ENCODE assay signal across 8 cellular contexts in genomic region chr2:203814661-203815540, GRCh38. TPM values are rescaled to one million over a fixed set of nuclear protein-coding genes. Genes with fewer than 3 reads are reported as not detected.
DNase-seq lines count a peak whose midpoint lies in the region; ATAC-seq and TF ChIP-seq lines count a peak whose summit lies in the region.

No MANE protein-coding gene starts in this region.

- H3K4me3 ChIP-seq in thoracic aorta: peak overlapping the region; percentile 35

- no peaks in the 10 kb centered on the region for H3K36me3 Mint-ChIP-seq in activated CD4-positive, alpha-beta memory T cell treated with anti-CD3 and anti-CD28 coated beads for 36 hours

- no peaks in the 10 kb centered on the region for H3K9me3 Mint-ChIP-seq in activated CD4-positive, alpha-beta memory T cell treated with anti-CD3 and anti-CD28 coated beads for 36 hours

- H3K36me3 ChIP-seq in thoracic aorta: no peaks in the 10 kb centered on the region

- no peak overlapping the region for H3K27ac ChIP-seq in thoracic aorta

- in situ Hi-C loops in Caki2 (cut with HindIII; ENCODE audit: low pct_unique_long_range_greater_than_20kb, low sequenced_read_pairs): no loop called here

- no peaks in the 10 kb centered on the region for H3K27me3 ChIP-seq in thoracic aorta (replicated peaks; ENCODE audit: insufficient read depth)

- H3K4me1 ChIP-seq in thoracic aorta (ENCODE audit: control insufficient read depth in 1 of 2, low read depth in 2 of 2): peaks cover 10 to 26% of the 10 kb centered on the region in 2 donors

- H3K4me3 Mint-ChIP-seq in activated CD4-positive, alpha-beta memory T cell treated with anti-CD3 and anti-CD28 coated beads for 36 hours: peak overlapping the region; percentile 60

- peak; percentile 34 for DNase-seq in Caki2 (ENCODE audit: low read depth)
- peak; percentile 69 for DNase-seq in HS-5 (ENCODE audit: low read depth)
- DNase-seq in NCI-H82 treated with DMSO at 0.1 percent for 48 hours (lab: John Stamatoyannopoulos, UW; ENCODE audit: unreplicated experiment): peak; percentile 72
- peak; percentile 69 for DNase-seq in activated CD4-positive, alpha-beta memory T cell treated with anti-CD3 and anti-CD28 coated beads for 36 hours
- peak; percentile 90 for DNase-seq in epidermal melanocyte (ENCODE audit: insufficient read length, low spot score)
- DNase-seq in myocyte (ENCODE audit: low read depth): peak; percentile 80
- no peak for DNase-seq in thoracic aorta (ENCODE audit: low spot score)

- CTCF ChIA-PET in activated CD4-positive, alpha-beta memory T cell treated with anti-CD3 and anti-CD28 coated beads for 36 hours (lab: Charles Lee): interaction anchor here (0.5 to 6.9 kb wide), 62 partner anchors 9 to 1240 kb away, joined by 3 to 75 read pairs (median 4); partner anchors contain the start of genes CD28 and CTLA4

- TF ChIP-seq CTCF in thoracic aorta (IDR thresholded peaks at IDR 0.05): peak; percentile 77

- ATAC-seq in GM19463 (IDR thresholded peaks at IDR 0.05; ENCODE audit: unreplicated experiment) (peak; percentile 57), thoracic aorta (ENCODE audit: insufficient number of reproducible peaks, low FRiP score, low read depth) (peak; percentile 26)

- intact Hi-C loops in activated CD4-positive, alpha-beta memory T cell treated with anti-CD3 and anti-CD28 coated beads for 36 hours (cut with micrococcal nuclease): loop anchor here (1.0 to 10.0 kb wide), 10 partner anchors 72 to 1243 kb away; partner anchors contain the start of genes ABI2, CARF, FAM117B and WDR12

- no peaks in the 10 kb centered on the region for H3K27me3 Mint-ChIP-seq in activated CD4-positive, alpha-beta memory T cell treated with anti-CD3 and anti-CD28 coated beads for 36 hours

- peaks cover 56% of the 10 kb centered on the region for H3K4me1 Mint-ChIP-seq in activated CD4-positive, alpha-beta memory T cell treated with anti-CD3 and anti-CD28 coated beads for 36 hours (ENCODE audit: low read depth)

- POLR2A ChIA-PET in activated CD4-positive, alpha-beta memory T cell treated with anti-CD3 and anti-CD28 coated beads for 36 hours (lab: Charles Lee): interaction anchor here (0.6 to 3.0 kb wide), 17 partner anchors 15 to 576 kb away, joined by 3 to 14 read pairs (median 5); partner anchors contain the start of genes CTLA4 and CYP20A1

- H3K9me3 ChIP-seq in thoracic aorta: no peaks in the 10 kb centered on the region

- peak overlapping the region; percentile 58 for H3K27ac Mint-ChIP-seq in activated CD4-positive, alpha-beta memory T cell treated with anti-CD3 and anti-CD28 coated beads for 36 hours

RNA-seq across cellular contexts. Expression of gene CTLA4, which starts 52.7 kb away (rescaled TPM):
- not detected in 2 replicates for total RNA-seq in Caki2 (2014; rRNA removed; shearing (Covaris generic); ENCODE audit: low replicate concordance)
- total RNA-seq in activated CD4-positive, alpha-beta memory T cell treated with anti-CD3 and anti-CD28 coated beads for 36 hours: 100 to 1,000 TPM; 245 to 254 TPM
- total RNA-seq in myocyte (not detected in 2 replicates), thoracic aorta (1 to 10 TPM in 1 of 2 donors, not detected in 1; 1.4 TPM)
- 1.5 TPM for polyA plus RNA-seq in myocyte (2012)

Comparison
In these comparisons a context has a peak if more than half of its experiments do, and no peak if none do; other contexts are left out.
1. RNA of gene CTLA4, which starts 52.7 kb away (total RNA-seq): 245 to 254 TPM in activated CD4-positive, alpha-beta memory T cell treated with anti-CD3 and anti-CD28 coated beads for 36 hours; 1.4 TPM in thoracic aorta, not detected in Caki2 and not detected in myocyte; every median in the first group is over 100 times any median in the second.